ENCODE assay signal across 1 cellular context in genomic region chr5:62412549-62413329, GRCh38.
A peak's percentile ranks its signal among the peaks of the same experiment; 100 is the strongest.
TF ChIP-seq lines count a peak whose summit lies in the region.

Gene IPO11, plus strand, starts transcription at chr5:62412763. Its CDS starts 24,517 bp downstream, at chr5:62437280.

TF ChIP-seq in HepG2, 621 proteins besides CTCF, POLR2A, EP300 and RAD21 (continued from another document and continues in another):
- TF ChIP-seq SETDB1 (CRISPR knock-in tag; IDR thresholded peaks at IDR 0.05; ENCODE audit: borderline replicate concordance) (no peak), FOXK2 (IDR thresholded peaks at IDR 0.05) (peak; percentile 71), HMGA1 (CRISPR knock-in tag; conservative IDR thresholded peaks at IDR 0.05) (no peak), PTBP1 (IDR thresholded peaks at IDR 0.05; ENCODE audit: low read depth, low read length, poor library complexity, severe bottlenecking) (no peak), ZNF558 (CRISPR knock-in tag; IDR thresholded peaks at IDR 0.05; ENCODE audit: borderline replicate concordance) (no peak), ZNF260 (CRISPR knock-in tag; IDR thresholded peaks at IDR 0.05; ENCODE audit: borderline replicate concordance, low read depth) (no peak), MTF1 (CRISPR knock-in tag; IDR thresholded peaks at IDR 0.05) (no peak), ZNF503 (CRISPR knock-in tag; IDR thresholded peaks at IDR 0.05) (peak; percentile 44; the same call in 1 of the 2 replicates), ELF3 (CRISPR knock-in tag; IDR thresholded peaks at IDR 0.05) (peak; percentile 53; the same call in 1 of the 2 replicates), KAT8 (CRISPR knock-in tag; IDR thresholded peaks at IDR 0.05) (peak; percentile 99), TFE3 (CRISPR knock-in tag; IDR thresholded peaks at IDR 0.05) (no peak), ZNF350 (CRISPR knock-in tag; IDR thresholded peaks at IDR 0.05; ENCODE audit: borderline replicate concordance, low read depth) (peak; percentile 83), ZBTB7A (CRISPR knock-in tag; IDR thresholded peaks at IDR 0.05) (no peak), ZNF570 (CRISPR knock-in tag; IDR thresholded peaks at IDR 0.05; ENCODE audit: borderline replicate concordance) (no peak), ZNF501 (CRISPR knock-in tag; IDR thresholded peaks at IDR 0.05) (peak; percentile 88; the same call in 1 of the 2 replicates), ZNF557 (CRISPR knock-in tag; IDR thresholded peaks at IDR 0.05) (no peak), ZNF329 (CRISPR knock-in tag; IDR thresholded peaks at IDR 0.05; ENCODE audit: low read depth) (no peak), GTF3A (CRISPR knock-in tag; conservative IDR thresholded peaks at IDR 0.05) (no peak), PHF5A (CRISPR knock-in tag; IDR thresholded peaks at IDR 0.05; ENCODE audit: low read depth, unreplicated experiment) (peak; percentile 62), ZNF317 (CRISPR knock-in tag; IDR thresholded peaks at IDR 0.05) (peak; percentile 61; the same call in 1 of the 2 replicates), FOXK1 (CRISPR knock-in tag; IDR thresholded peaks at IDR 0.05; ENCODE audit: borderline replicate concordance, low read depth) (peak; percentile 97), RXRB (CRISPR knock-in tag; IDR thresholded peaks at IDR 0.05; ENCODE audit: borderline replicate concordance) (peak; percentile 47; the same call in 1 of the 2 replicates), ZNF546 (CRISPR knock-in tag; conservative IDR thresholded peaks at IDR 0.05) (no peak), ZNF30 (CRISPR knock-in tag; IDR thresholded peaks at IDR 0.05) (no peak), TBX3 (IDR thresholded peaks at IDR 0.05; ENCODE audit: borderline replicate concordance) (no peak), SRSF9 (IDR thresholded peaks at IDR 0.05; ENCODE audit: borderline replicate concordance, insufficient read depth, low read depth, low read length, poor library complexity, severe bottlenecking) (no peak), KDM4B (CRISPR knock-in tag; IDR thresholded peaks at IDR 0.05) (no peak; the same call in 1 of the 2 replicates), ZNF597 (CRISPR knock-in tag; IDR thresholded peaks at IDR 0.05) (no peak), NFIB (CRISPR knock-in tag; IDR thresholded peaks at IDR 0.05; ENCODE audit: borderline replicate concordance) (no peak), ZNF7 (CRISPR knock-in tag; IDR thresholded peaks at IDR 0.05) (no peak), ZNF749 (CRISPR knock-in tag; IDR thresholded peaks at IDR 0.05; ENCODE audit: borderline replicate concordance) (peak; percentile 55; the same call in 1 of the 2 replicates), FOXA1 (IDR thresholded peaks at IDR 0.05) (no peak), FOXA1 (CRISPR knock-in tag; IDR thresholded peaks at IDR 0.05) (peak; percentile 22; the same call in 1 of the 2 replicates), ARID4A (CRISPR knock-in tag; IDR thresholded peaks at IDR 0.05; ENCODE audit: borderline replicate concordance) (peak; percentile 97), ZNF775 (CRISPR knock-in tag; IDR thresholded peaks at IDR 0.05; ENCODE audit: borderline replicate concordance) (no peak), SP2 (CRISPR knock-in tag; IDR thresholded peaks at IDR 0.05) (peak; percentile 87), MYC (CRISPR knock-in tag; IDR thresholded peaks at IDR 0.05; ENCODE audit: borderline replicate concordance) (peak; percentile 88; the same call in 1 of the 2 replicates), U2AF2 (IDR thresholded peaks at IDR 0.05; ENCODE audit: low read depth, low read length) (no peak), ZNF18 (CRISPR knock-in tag; IDR thresholded peaks at IDR 0.05; ENCODE audit: insufficient replicate concordance) (no peak), ZNF652 (CRISPR knock-in tag; IDR thresholded peaks at IDR 0.05; ENCODE audit: borderline replicate concordance, low read depth) (no peak), MEF2D (CRISPR knock-in tag; IDR thresholded peaks at IDR 0.05) (peak; percentile 35; the same call in 1 of the 2 replicates), ZFX (CRISPR knock-in tag; IDR thresholded peaks at IDR 0.05; ENCODE audit: low read depth) (peak; percentile 55; the same call in 1 of the 2 replicates), ZMYM4 (CRISPR knock-in tag; IDR thresholded peaks at IDR 0.05) (peak; percentile 100), MAF1 (CRISPR knock-in tag; IDR thresholded peaks at IDR 0.05; ENCODE audit: borderline replicate concordance) (no peak), KAT7 (CRISPR knock-in tag; IDR thresholded peaks at IDR 0.05; ENCODE audit: borderline replicate concordance) (peak; percentile 80; the same call in 1 of the 2 replicates), ZFP82 (CRISPR knock-in tag; IDR thresholded peaks at IDR 0.05; ENCODE audit: borderline replicate concordance) (peak; percentile 22; the same call in 1 of the 2 replicates), ZBTB42 (CRISPR knock-in tag; IDR thresholded peaks at IDR 0.05) (no peak), HMGXB3 (CRISPR knock-in tag; IDR thresholded peaks at IDR 0.05; ENCODE audit: borderline replicate concordance) (peak; percentile 70; the same call in 1 of the 2 replicates), TCF7L2 (IDR thresholded peaks at IDR 0.05; ENCODE audit: low read depth, low read length) (no peak), KDM5B (CRISPR knock-in tag; IDR thresholded peaks at IDR 0.05; ENCODE audit: borderline replicate concordance) (peak; percentile 71; the same call in 1 of the 2 replicates), POLR2G (IDR thresholded peaks at IDR 0.05; ENCODE audit: low read depth, low read length) (peak; percentile 90), KAT2B (IDR thresholded peaks at IDR 0.05; ENCODE audit: borderline replicate concordance, low read depth, low read length) (no peak), ZNF430 (CRISPR knock-in tag; IDR thresholded peaks at IDR 0.05) (no peak), ZNF549 (CRISPR knock-in tag; IDR thresholded peaks at IDR 0.05) (no peak), ZNF704 (CRISPR knock-in tag; IDR thresholded peaks at IDR 0.05; ENCODE audit: borderline replicate concordance) (no peak)
